Comparison of ENCODE assay signal across 12 cellular contexts in genomic region chr3:112334709-112335108, GRCh38. TPM values are rescaled to one million over a fixed set of nuclear protein-coding genes. Genes with fewer than 3 reads are reported as not detected.
DNase-seq lines count a peak whose midpoint lies in the region; ATAC-seq and TF ChIP-seq lines count a peak whose summit lies in the region.
"Had no signal": no experiment of that assay in that cellular context is flagged by ENCODE, and none has a peak within 500 bp of the region (broad histone marks: within the 10 kb centered on the region; RNA-seq: fewer than 3 reads in every experiment).

No MANE protein-coding gene starts in this region.

- no peaks in the 10 kb centered on the region for H4K20me1 ChIP-seq in mammary epithelial cell (ENCODE audit: insufficient read depth, low read length)

- CTCF ChIA-PET in mammary epithelial cell (lab: Charles Lee; ENCODE audit: low non-redundant PET): no interaction called here

- peak overlapping the region in 1 of 3 experiments; percentile 69 for H3K4me3 ChIP-seq in mammary epithelial cell (replicated peaks in 1 of 3; ENCODE audit: insufficient read depth in 1 of 3, low read depth in 2 of 3, low read length in 3 of 3)
- peak overlapping the region; percentile 56 for H3K4me3 ChIP-seq in mononuclear cell (ENCODE audit: low read length)
- peak overlapping the region in 3 of 4 donors; percentile 32 to 77 (median 58) for H3K4me3 ChIP-seq in tibial nerve
- no peak overlapping the region for H3K4me3 ChIP-seq in testis

- no peak overlapping the region for H3K9ac ChIP-seq in mammary epithelial cell (ENCODE audit: insufficient read depth, low read length)

- no peak for TF ChIP-seq EP300 in tibial nerve (IDR thresholded peaks at IDR 0.05)

- in situ Hi-C loops in mammary epithelial cell (cut with MboI; ENCODE audit: low sequenced_read_pairs in 2 of 2): loop anchor here in 1 of 2 donors (25.0 kb wide), 1 partner anchor 103 kb away; no protein-coding TSS in a partner anchor

- no peaks in the 10 kb centered on the region for H3K9me3 Mint-ChIP-seq in activated T-cell treated with anti-CD3 and anti-CD28 coated beads, Interleukin-2, amount 50 U/mL, for 4 hours

- H3K36me3 ChIP-seq in mammary epithelial cell (ENCODE audit: insufficient read depth, low read length) (no peaks in the 10 kb centered on the region), tibial nerve (no peaks in the 10 kb centered on the region), testis (ENCODE audit: low read depth, missing control alignments) (no peaks in the 10 kb centered on the region)

- TF ChIP-seq CTCF in mammary epithelial cell (conservative IDR thresholded peaks at IDR 0.05 in 1 of 2, IDR thresholded peaks at IDR 0.05 in 1 of 2; ENCODE audit: extremely low read depth in 1 of 2, insufficient read depth in 1 of 2, low read depth in 1 of 2, low read length in 2 of 2) (no peak), tibial nerve (IDR thresholded peaks at IDR 0.05) (no peak), testis (IDR thresholded peaks at IDR 0.05) (no peak)

- H2AFZ ChIP-seq in mammary epithelial cell (ENCODE audit: low read depth, low read length): peak overlapping the region; percentile 95

- H3K27ac ChIP-seq in mammary epithelial cell (ENCODE audit: insufficient read depth, low read depth, low read length) (no peak overlapping the region), tibial nerve (peak overlapping the region; percentile 63 to 95 (median 84)), testis (no peak overlapping the region)

- intact Hi-C loops in mammary epithelial cell (cut with micrococcal nuclease) (loop anchor here (5.0 kb wide), 2 partner anchors 43 to 83 kb away; no protein-coding TSS in a partner anchor), testis (cut with DNase I; ENCODE audit: low total_unique reads) (no loop called here)

- peaks cover 3% of the 10 kb centered on the region for H3K27me3 Mint-ChIP-seq in activated T-cell treated with anti-CD3 and anti-CD28 coated beads, Interleukin-2, amount 50 U/mL, for 4 hours (ENCODE audit: low read depth)

- H3K4me3 Mint-ChIP-seq in activated T-cell treated with anti-CD3 and anti-CD28 coated beads, Interleukin-2, amount 50 U/mL, for 4 hours: peak overlapping the region; percentile 95

- H3K4me1 ChIP-seq in mammary epithelial cell (ENCODE audit: insufficient read depth, low read length): peaks cover 6% of the 10 kb centered on the region
- H3K4me1 ChIP-seq in mononuclear cell (ENCODE audit: insufficient read depth, low read length): peaks cover 23% of the 10 kb centered on the region
- peaks cover 0 to 58% (median 4%) of the 10 kb centered on the region in 4 donors for H3K4me1 ChIP-seq in tibial nerve
- no peaks in the 10 kb centered on the region for H3K4me1 ChIP-seq in testis

- H3K9me3 ChIP-seq in mammary epithelial cell (replicated peaks; ENCODE audit: insufficient read depth, low read length): no peaks in the 10 kb centered on the region
- H3K9me3 ChIP-seq in mononuclear cell (ENCODE audit: low read depth, low read length): no peaks in the 10 kb centered on the region
- no peaks in the 10 kb centered on the region for H3K9me3 ChIP-seq in tibial nerve
- no peaks in the 10 kb centered on the region for H3K9me3 ChIP-seq in testis

- peak overlapping the region; percentile 93 for H3K4me2 ChIP-seq in mammary epithelial cell (ENCODE audit: insufficient read depth, low read depth, low read length)

- ATAC-seq in activated T-cell treated with anti-CD3 and anti-CD28 coated beads, Interleukin-2, amount 50 U/mL, for 4 hours: no peak
- no peak for ATAC-seq in GM21515 (IDR thresholded peaks at IDR 0.05; ENCODE audit: unreplicated experiment)
- ATAC-seq: PC-3 had no signal

- no peak for DNase-seq in activated T-cell treated with anti-CD3 and anti-CD28 coated beads, Interleukin-2, amount 50 U/mL, for 4 hours
- DNase-seq in activated T-cell treated with anti-CD3 and anti-CD28 coated beads, Interleukin-2, amount 50 U/mL, for 1 hour: no peak
- DNase-seq in mammary epithelial cell (no peak), tibial nerve (ENCODE audit: low spot score in 2 of 2) (no peak), testis (no peak)
- DNase-seq in activated CD8-positive, alpha-beta memory T cell treated with anti-CD3 and anti-CD28 coated beads, Interleukin-2, amount 50 U/mL, for 48 hours: no peak
- DNase-seq: activated CD4-positive, alpha-beta T cell treated with anti-CD3 and anti-CD28 coated beads, Interleukin-2, amount 50 U/mL, for 4 hours; effector CD8-positive, alpha-beta T cell; PC-3 had no signal

- H3K79me2 ChIP-seq in mammary epithelial cell (ENCODE audit: insufficient read depth, low read length): no peaks in the 10 kb centered on the region

- TF ChIP-seq POLR2A in tibial nerve (IDR thresholded peaks at IDR 0.05) (no peak), testis (IDR thresholded peaks at IDR 0.05) (no peak)

- dilution Hi-C loops in mammary epithelial cell (cut with HindIII; ENCODE audit: low sequenced_read_pairs): loop anchor here (25.0 kb wide), 1 partner anchor 178 kb away; no protein-coding TSS in a partner anchor

- no peaks in the 10 kb centered on the region for H3K27me3 ChIP-seq in mammary epithelial cell (ENCODE audit: insufficient read depth, low read length)
- no peaks in the 10 kb centered on the region for H3K27me3 ChIP-seq in mononuclear cell (ENCODE audit: insufficient read depth, low read length)
- no peaks in the 10 kb centered on the region for H3K27me3 ChIP-seq in tibial nerve
- H3K27me3 ChIP-seq in testis: no peaks in the 10 kb centered on the region

- H3K36me3 Mint-ChIP-seq in activated T-cell treated with anti-CD3 and anti-CD28 coated beads, Interleukin-2, amount 50 U/mL, for 4 hours (ENCODE audit: insufficient read depth): peaks cover 34% of the 10 kb centered on the region

- 8% methylated on average over 4 of the region's 4 CpGs for WGBS in mammary epithelial cell (ENCODE audit: low coverage, missing lambda C conversion rate)
- WGBS in tibial nerve, 2 donors: 11 to 13% methylated on average over 4 of the region's 4 CpGs
- WGBS in testis, 2 donors: 38 to 44% methylated on average over 4 of the region's 4 CpGs

- BruUV-seq in mammary epithelial cell (replicated peaks; lab: Mats Ljungman, UMichigan): no TSS peak

- H3K4me1 Mint-ChIP-seq in activated T-cell treated with anti-CD3 and anti-CD28 coated beads, Interleukin-2, amount 50 U/mL, for 4 hours (ENCODE audit: low read depth): peaks cover 58% of the 10 kb centered on the region

RNA-seq across cellular contexts. Expression of gene CD200, which starts 1.8 kb away (rescaled TPM):
- total RNA-seq in activated T-cell treated with anti-CD3 and anti-CD28 coated beads, Interleukin-2, amount 50 U/mL, for 4 hours: 100 to 1,000 TPM; 100 to 125 (median 109) TPM
- total RNA-seq in mammary epithelial cell (10 to 100 TPM; 13.0 to 23.7 TPM), mononuclear cell (6.9 TPM), tibial nerve (10 to 100 TPM in 2 of 4 donors, 1 to 10 TPM in 2; 4.5 to 12.6 (median 8.7) TPM), testis (1 to 10 TPM; 3.4 to 8.5 TPM)
- polyA plus RNA-seq in mammary epithelial cell (4.2 TPM), testis (ENCODE audit: insufficient read depth, low read depth, low replicate concordance) (6.3 TPM)
- not detected for polyA minus RNA-seq in mammary epithelial cell
- total RNA-seq: PC-3 had no signal

RNA-seq across cellular contexts. Expression of gene SLC9C1, which starts 40.7 kb away (rescaled TPM):
- total RNA-seq in activated T-cell treated with anti-CD3 and anti-CD28 coated beads, Interleukin-2, amount 50 U/mL, for 4 hours: not detected
- 1 to 10 TPM in 1 of 2 donors, under 1 TPM in 1; 0.47 to 1.7 TPM for total RNA-seq in mammary epithelial cell
- not detected for polyA plus RNA-seq in mammary epithelial cell
- polyA minus RNA-seq in mammary epithelial cell: not detected
- total RNA-seq in mononuclear cell: 0.10 TPM
- not detected for total RNA-seq in tibial nerve
- 1 to 10 TPM; 3.0 to 9.8 TPM for total RNA-seq in testis
- 20.0 TPM for polyA plus RNA-seq in testis (ENCODE audit: insufficient read depth, low read depth, low replicate concordance)
- total RNA-seq: lower leg skin, PC-3 had no signal

Comparison
In these comparisons a context has a peak if more than half of its experiments do, and no peak if none do; other contexts are left out.
1. H3K27ac ChIP-seq: peak in tibial nerve (4 of 4); none in mammary epithelial cell (single experiment) and testis (0 of 2).
2. H3K4me3 ChIP-seq: peak in mononuclear cell (single experiment) and tibial nerve (3 of 4); none in testis (0 of 2).
3. RNA of gene CD200, which starts 1.8 kb away (total RNA-seq): 100 to 125 TPM in activated T-cell treated with anti-CD3 and anti-CD28 coated beads, Interleukin-2, amount 50 U/mL, for 4 hours; 13.0 to 23.7 TPM in mammary epithelial cell, 4.5 to 12.6 TPM in tibial nerve, 3.4 to 8.5 TPM in testis and 6.9 TPM in mononuclear cell (single experiment); every median in the first group is over 4 times any median in the second.